ENCODE assay signal across 11 cellular contexts in the genomic region with DNA sequence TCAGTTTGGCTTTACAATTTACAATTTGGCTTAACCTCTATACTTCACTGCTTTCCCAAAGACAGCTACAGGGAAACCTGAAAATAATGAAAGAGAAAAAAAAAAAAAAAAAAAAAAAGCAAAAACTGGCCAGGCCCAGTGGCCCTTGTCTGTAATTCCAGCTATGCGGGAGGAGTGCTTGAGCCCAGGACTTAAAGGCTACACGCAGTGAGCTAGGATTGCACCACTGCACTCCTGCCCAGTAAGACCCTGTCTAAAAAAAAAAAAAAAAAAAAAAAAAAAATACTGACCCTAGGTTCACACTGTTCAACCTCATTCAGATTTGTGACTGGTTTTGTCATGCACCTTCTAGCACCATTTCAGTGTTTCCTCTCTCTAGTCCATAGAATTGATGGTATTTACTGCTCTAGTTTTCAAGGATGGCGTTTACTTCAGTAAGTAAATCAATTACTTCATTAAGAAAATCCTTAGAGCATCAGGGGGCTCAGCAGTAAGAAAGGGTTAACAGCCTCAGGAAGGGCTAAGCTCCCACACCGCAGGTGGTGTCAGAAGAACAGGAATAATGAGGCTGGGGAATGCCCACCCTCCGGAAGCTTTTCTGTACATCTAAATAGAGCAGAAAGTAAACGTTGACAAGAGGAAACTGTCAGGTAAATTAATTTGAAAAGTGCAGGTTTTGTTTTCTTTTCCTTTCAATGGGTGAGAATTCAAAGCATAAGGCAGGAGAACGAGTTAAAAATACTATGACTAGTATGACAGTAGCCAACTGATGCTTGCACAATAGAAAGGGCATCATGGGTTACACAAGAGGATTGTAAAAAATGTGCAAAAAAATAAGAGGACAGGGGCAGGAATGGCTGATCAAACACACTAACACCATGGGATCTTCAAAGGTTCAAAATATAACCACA.
DNase-seq lines count a peak whose midpoint lies in the region; ATAC-seq and TF ChIP-seq lines count a peak whose summit lies in the region.
"Had no signal": no experiment of that assay in that cellular context is flagged by ENCODE, and none has a peak within 500 bp of the region (broad histone marks: within the 10 kb centered on the region; RNA-seq: fewer than 3 reads in every experiment).

No MANE protein-coding gene starts in this region.

- in situ Hi-C loops in GM13977 (cut with MboI; ENCODE audit: low pct_unique_long_range_greater_than_20kb, low sequenced_read_pairs, unreplicated experiment), result no loop called here

- H3K9me3 ChIP-seq in neural progenitor cell (ENCODE audit: low read depth), result peaks cover 14% of the 10 kb centered on the region
- H3K9me3 ChIP-seq: thoracic aorta had no signal

- no peaks in the 10 kb centered on the region for H4K20me1 ChIP-seq in neural progenitor cell (ENCODE audit: low read depth)

- H3K9me3 Mint-ChIP-seq in central memory CD8-positive, alpha-beta T cell, result peaks cover 9% of the 10 kb centered on the region
- H3K9me3 Mint-ChIP-seq in neural progenitor cell, result peaks cover 25% of the 10 kb centered on the region

- H3F3A ChIP-seq in neural progenitor cell (ENCODE audit: low read depth), result peaks cover 34% of the 10 kb centered on the region

- H3K4me2 ChIP-seq in neural progenitor cell, result peak overlapping the region; percentile 64

- no peaks in the 10 kb centered on the region for H3K27me3 ChIP-seq in neural progenitor cell

- no peak for TF ChIP-seq CTCF in neural progenitor cell (IDR thresholded peaks at IDR 0.05)
- TF ChIP-seq CTCF in GM13977 (IDR thresholded peaks at IDR 0.05; ENCODE audit: extremely low read depth, insufficient read depth, missing control alignments), result no peak

- peaks cover 1% of the 10 kb centered on the region for H3K36me3 Mint-ChIP-seq in central memory CD8-positive, alpha-beta T cell (ENCODE audit: insufficient read depth)
- H3K36me3 Mint-ChIP-seq in neural progenitor cell, result peaks cover 5% of the 10 kb centered on the region

- no peak overlapping the region for H3K9ac ChIP-seq in neural progenitor cell

- H3K79me2 ChIP-seq in neural progenitor cell (ENCODE audit: low read depth), result no peaks in the 10 kb centered on the region

- peaks cover 3% of the 10 kb centered on the region for H3K36me3 ChIP-seq in neural progenitor cell
- H3K36me3 ChIP-seq: thoracic aorta had no signal

- H3K4me3 ChIP-seq in neural progenitor cell, result peak overlapping the region; percentile 17
- H3K4me3 ChIP-seq: lung, thoracic aorta had no signal

- peak; percentile 14 for DNase-seq in NCI-H510A treated with DMSO at 0.1 percent for 48 hours (lab: John Stamatoyannopoulos, UW)
- no peak for DNase-seq in NCI-H510A (lab: John Stamatoyannopoulos, UW)
- peak; percentile 69 for DNase-seq in NCI-H146 (lab: John Stamatoyannopoulos, UW)
- no peak for DNase-seq in central memory CD8-positive, alpha-beta T cell (ENCODE audit: low spot score in 2 of 2)
- peak; percentile 90 for DNase-seq in neural progenitor cell (ENCODE audit: low spot score)
- no peak for DNase-seq in A172 (ENCODE audit: low spot score)
- DNase-seq in GM13977 (ENCODE audit: low spot score), result no peak
- DNase-seq: stimulated activated CD4-positive, alpha-beta T cell treated with anti-CD3 and anti-CD28 coated beads, Interleukin-15, amount 100 ng/mL, for 24 hours had no signal

- no peak for ATAC-seq in central memory CD8-positive, alpha-beta T cell (replicated peaks; ENCODE audit: extremely low read depth, poor library complexity, severe bottlenecking)
- ATAC-seq in HG03354 (IDR thresholded peaks at IDR 0.05; ENCODE audit: poor library complexity, severe bottlenecking, unreplicated experiment), result no peak

- peak overlapping the region; percentile 92 for H3K27ac Mint-ChIP-seq in central memory CD8-positive, alpha-beta T cell (ENCODE audit: low read depth)
- H3K27ac Mint-ChIP-seq in neural progenitor cell, result peak overlapping the region; percentile 22

- H3K27me3 Mint-ChIP-seq in central memory CD8-positive, alpha-beta T cell, result no peaks in the 10 kb centered on the region
- H3K27me3 Mint-ChIP-seq in neural progenitor cell (ENCODE audit: insufficient read depth, low read depth), result peaks cover 5% of the 10 kb centered on the region

- H2AFZ ChIP-seq in neural progenitor cell (replicated peaks), result no peak overlapping the region

- H3K4me1 ChIP-seq in neural progenitor cell, result peaks cover 27% of the 10 kb centered on the region

- peaks cover 93% of the 10 kb centered on the region for H3K4me1 Mint-ChIP-seq in central memory CD8-positive, alpha-beta T cell
- peaks cover 38% of the 10 kb centered on the region for H3K4me1 Mint-ChIP-seq in neural progenitor cell

- peak overlapping the region; percentile 88 for H3K27ac ChIP-seq in neural progenitor cell
- H3K27ac ChIP-seq: thoracic aorta had no signal

- H3K4me3 Mint-ChIP-seq in central memory CD8-positive, alpha-beta T cell, result peak overlapping the region; percentile 59
- H3K4me3 Mint-ChIP-seq in neural progenitor cell, result peak overlapping the region; percentile 37

Comparison
In these comparisons a context has a peak if more than half of its experiments do, and no peak if none do; other contexts are left out.
1. DNase-seq: peak in NCI-H510A treated with DMSO at 0.1 percent for 48 hours (single experiment), NCI-H146 (single experiment) and neural progenitor cell (single experiment); none in NCI-H510A (single experiment), central memory CD8-positive, alpha-beta T cell (0 of 2), A172 (single experiment) and GM13977 (single experiment).